ENCODE assay signal across 22 cellular contexts in the genomic region with DNA sequence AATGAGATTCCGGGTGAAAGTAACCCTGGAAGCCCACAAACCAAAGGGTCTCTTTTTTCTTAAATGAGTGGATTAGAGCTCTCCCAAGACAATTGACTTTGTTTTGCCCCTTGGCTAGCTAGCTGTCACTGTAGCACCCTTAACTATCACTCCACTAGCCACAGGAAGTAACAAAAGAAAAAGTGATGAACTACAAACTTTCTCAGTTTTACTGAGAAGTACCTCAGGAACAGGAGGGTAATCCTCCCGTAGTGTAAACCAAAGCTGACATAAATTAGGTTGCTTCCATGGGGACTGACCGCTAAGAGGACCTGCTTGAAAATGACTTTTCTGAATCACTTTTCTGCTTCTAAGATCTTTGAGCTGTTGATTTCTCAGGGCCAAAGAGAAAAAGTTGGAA.
A peak's percentile ranks its signal among the peaks of the same experiment; 100 is the strongest.
DNase-seq lines count a peak whose midpoint lies in the region; ATAC-seq, FAIRE-seq and TF ChIP-seq lines count a peak whose summit lies in the region.
"Had no signal": no experiment of that assay in that cellular context is flagged by ENCODE, and none has a peak within 500 bp of the region (broad histone marks: within the 10 kb centered on the region; RNA-seq: fewer than 3 reads in every experiment).

No MANE protein-coding gene starts in this region.

- H3K4me1 Mint-ChIP-seq in nephron progenitor cell, result peaks cover 7% of the 10 kb centered on the region
- H3K4me1 Mint-ChIP-seq: B cell had no signal

- in situ Hi-C loops in GM12878 (cut with MboI), result no loop called here

- H3K36me3 ChIP-seq in DND-41 (ENCODE audit: insufficient read depth, low read length) (no peaks in the 10 kb centered on the region), GM12878 (ENCODE audit: control insufficient read depth in 2 of 2, insufficient read depth in 2 of 2, low read length in 1 of 2) (no peaks in the 10 kb centered on the region), kidney (ENCODE audit: control insufficient read depth in 1 of 2, insufficient read depth in 2 of 2, low read length in 2 of 2) (no peaks in the 10 kb centered on the region)
- H3K36me3 ChIP-seq: BLaER1 treated with 17β-estradiol and CSF1 and Interleukin-3, amounts not matched to agents 10 nM and 100 nM had no signal

- TF ChIP-seq CTCF in DND-41 (IDR thresholded peaks at IDR 0.05; ENCODE audit: borderline replicate concordance, extremely low read depth, low read length, poor library complexity, severe bottlenecking), result no peak
- no peak for TF ChIP-seq CTCF in GM12878 (IDR thresholded peaks at IDR 0.05 in 2 of 3, conservative IDR thresholded peaks at IDR 0.05 in 1 of 3; ENCODE audit: control insufficient read depth in 2 of 3, extremely low read depth in 1 of 3, insufficient read depth in 1 of 3, low read depth in 3 of 3, low read length in 3 of 3)
- TF ChIP-seq CTCF in nephron progenitor cell (IDR thresholded peaks at IDR 0.05), result no peak
- no peak for TF ChIP-seq CTCF in kidney (IDR thresholded peaks at IDR 0.05; ENCODE audit: borderline replicate concordance, extremely low read depth, insufficient read depth)

- DNase-seq in DND-41 (no peak), GM12878 (ENCODE audit: low read depth, low spot score) (no peak), nephron progenitor cell (no peak), kidney (no peak)
- no peak for DNase-seq in central memory CD4-positive, alpha-beta T cell
- no peak for DNase-seq in activated CD4-positive, alpha-beta T cell treated with anti-CD3 and anti-CD28 coated beads, Interleukin-2, amount 50 U/mL, for 4 hours
- DNase-seq: AML-193; Caco-2; Calu3; CD4-positive, alpha-beta T cell; CD8-positive, alpha-beta T cell; DMS79 treated with DMSO at 0.1 percent for 48 hours; EL; GDM1 had no signal

- POLR2A ChIA-PET in GM12878 (lab: Charles Lee), result interaction anchor here (0.6 to 4.0 kb wide), 8 partner anchors 10 to 82 kb away, joined by 3 to 36 read pairs (median 5); no protein-coding TSS in a partner anchor

- H3K9me3 Mint-ChIP-seq in nephron progenitor cell, result no peaks in the 10 kb centered on the region
- H3K9me3 Mint-ChIP-seq: CD4-positive, alpha-beta T cell; CD8-positive, alpha-beta T cell had no signal

- H3K4me3 ChIP-seq in DND-41 (ENCODE audit: low read depth in 1 of 2, low read length in 2 of 2) (no peak overlapping the region), GM12878 (no peak overlapping the region), kidney (ENCODE audit: low read length in 2 of 2) (no peak overlapping the region)
- H3K4me3 ChIP-seq: A549; BLaER1 treated with 17β-estradiol and CSF1 and Interleukin-3, amounts not matched to agents 10 nM and 100 nM had no signal

- no peak overlapping the region for H3K4me3 Mint-ChIP-seq in nephron progenitor cell
- H3K4me3 Mint-ChIP-seq: B cell; CD4-positive, alpha-beta T cell; CD8-positive, alpha-beta T cell had no signal

- TF ChIP-seq POLR2A in GM12878 (IDR thresholded peaks at IDR 0.05; ENCODE audit: low read depth, low read length), result no peak

- no peak for TF ChIP-seq RAD21 in GM12878 (IDR thresholded peaks at IDR 0.05; ENCODE audit: insufficient read depth, low read depth, low read length)

- no TSS peak for BruUV-seq in GM12878 (replicated peaks; lab: Mats Ljungman, UMichigan)

- 27% methylated on average over 3 of the region's 3 CpGs for WGBS in GM12878 (ENCODE audit: insufficient coverage, insufficient replicate concordance, low lambda C conversion rate, missing lambda C conversion rate)

- RAD21 ChIA-PET in GM12878 (lab: Charles Lee; ENCODE audit: unreplicated experiment), result interaction anchor here (0.7 to 6.7 kb wide), 26 partner anchors 10 to 344 kb away, joined by 3 to 96 read pairs (median 9); no protein-coding TSS in a partner anchor

- TF ChIP-seq EP300 in GM12878 (IDR thresholded peaks at IDR 0.05; ENCODE audit: borderline replicate concordance in 1 of 2, control insufficient read depth in 1 of 2, low read depth in 2 of 2, low read length in 2 of 2), result no peak

- peaks cover 83% of the 10 kb centered on the region for H3K4me1 ChIP-seq in DND-41 (ENCODE audit: insufficient read depth, low read length)
- H3K4me1 ChIP-seq in GM12878 (ENCODE audit: control insufficient read depth, insufficient read depth, low read length), result no peaks in the 10 kb centered on the region
- no peaks in the 10 kb centered on the region for H3K4me1 ChIP-seq in kidney (ENCODE audit: control insufficient read depth in 1 of 2, insufficient read depth in 1 of 2, low read depth in 1 of 2, low read length in 2 of 2)
- H3K4me1 ChIP-seq: A549; BLaER1 treated with 17β-estradiol and CSF1 and Interleukin-3, amounts not matched to agents 10 nM and 100 nM; Caco-2 had no signal

- intact Hi-C loops in GM12878 (cut with micrococcal nuclease; ENCODE audit: unreplicated experiment), result loop anchor here (5.0 to 10.0 kb wide), 3 partner anchors 35 to 362 kb away; no protein-coding TSS in a partner anchor
- intact Hi-C loops in kidney (cut with DNase I), result no loop called here

- FAIRE-seq in GM12878 (lab: Jason Lieb, UNC) (no peak), kidney (lab: Jason Lieb, UNC) (no peak)
- FAIRE-seq: A549, D721Med, GM12891, GM19239 had no signal

- H4K20me1 ChIP-seq in DND-41 (ENCODE audit: insufficient read depth, low read length), result no peaks in the 10 kb centered on the region
- H4K20me1 ChIP-seq in GM12878 (ENCODE audit: control insufficient read depth, insufficient read depth), result no peaks in the 10 kb centered on the region
- H4K20me1 ChIP-seq: BLaER1 treated with 17β-estradiol and CSF1 and Interleukin-3, amounts not matched to agents 10 nM and 100 nM had no signal

- peak overlapping the region; percentile 44 for H3K27ac ChIP-seq in DND-41 (ENCODE audit: low read length)
- H3K27ac ChIP-seq in GM12878 (ENCODE audit: control insufficient read depth, insufficient read depth), result no peak overlapping the region
- no peak overlapping the region for H3K27ac ChIP-seq in kidney (ENCODE audit: low read depth in 2 of 2, low read length in 2 of 2)
- H3K27ac ChIP-seq: 22Rv1; A549; BLaER1 treated with 17β-estradiol and CSF1 and Interleukin-3, amounts not matched to agents 10 nM and 100 nM; C4-2B had no signal

- H3K36me3 Mint-ChIP-seq in nephron progenitor cell (ENCODE audit: low read depth), result no peaks in the 10 kb centered on the region
- H3K36me3 Mint-ChIP-seq: CD8-positive, alpha-beta T cell had no signal

- SMC1A ChIA-PET in GM12878 (lab: Charles Lee; ENCODE audit: uncharacterized antibody, unreplicated experiment), result interaction anchor here (0.9 to 6.8 kb wide), 33 partner anchors 10 to 689 kb away, joined by 3 to 116 read pairs (median 14); no protein-coding TSS in a partner anchor

- peaks cover under 1% of the 10 kb centered on the region for H3K27me3 Mint-ChIP-seq in nephron progenitor cell (ENCODE audit: low read depth, poor library complexity)
- H3K27me3 Mint-ChIP-seq: CD4-positive, alpha-beta T cell had no signal

- no peak overlapping the region for H2AFZ ChIP-seq in DND-41 (ENCODE audit: low read depth, low read length)
- H2AFZ ChIP-seq in GM12878 (ENCODE audit: control insufficient read depth, low read depth, low read length), result no peak overlapping the region

- ATAC-seq in DND-41 (ENCODE audit: insufficient read depth, low read depth) (peak; percentile 21; the same call in 1 of the 3 replicates), GM12878 (peak; percentile 73)
- ATAC-seq: A549; CD8-positive, alpha-beta T cell had no signal

- H3K79me2 ChIP-seq in DND-41 (ENCODE audit: insufficient read depth, low read length) (no peaks in the 10 kb centered on the region), GM12878 (ENCODE audit: control insufficient read depth, insufficient read depth, low read length) (no peaks in the 10 kb centered on the region)

- H3K9me3 ChIP-seq in DND-41 (ENCODE audit: insufficient read depth, low read length, severe bottlenecking) (no peaks in the 10 kb centered on the region), GM12878 (replicated peaks; ENCODE audit: control insufficient read depth, insufficient read depth, low read length) (no peaks in the 10 kb centered on the region), kidney (ENCODE audit: control insufficient read depth in 1 of 2, low read length in 2 of 2) (no peaks in the 10 kb centered on the region)
- H3K9me3 ChIP-seq: A549; BLaER1 treated with 17β-estradiol and CSF1 and Interleukin-3, amounts not matched to agents 10 nM and 100 nM; Caco-2 had no signal

- H3K9ac ChIP-seq in DND-41 (ENCODE audit: low read depth, low read length), result no peak overlapping the region
- no peak overlapping the region for H3K9ac ChIP-seq in GM12878 (ENCODE audit: control insufficient read depth, insufficient read depth, low read length)
- no peak overlapping the region for H3K9ac ChIP-seq in kidney (ENCODE audit: low read length in 2 of 2)
- H3K9ac ChIP-seq: BLaER1 treated with 17β-estradiol and CSF1 and Interleukin-3, amounts not matched to agents 10 nM and 100 nM had no signal

- H3K27me3 ChIP-seq in DND-41 (ENCODE audit: insufficient read depth, low read length, poor library complexity) (no peaks in the 10 kb centered on the region), GM12878 (replicated peaks in 1 of 2; ENCODE audit: control insufficient read depth in 2 of 2, insufficient read depth in 2 of 2, low read length in 1 of 2) (no peaks in the 10 kb centered on the region)
- H3K27me3 ChIP-seq: BLaER1 treated with 17β-estradiol and CSF1 and Interleukin-3, amounts not matched to agents 10 nM and 100 nM had no signal

- H3K27ac Mint-ChIP-seq in nephron progenitor cell, result peak overlapping the region; percentile 17
- H3K27ac Mint-ChIP-seq: B cell; CD4-positive, alpha-beta T cell; CD8-positive, alpha-beta T cell had no signal

- no peak overlapping the region for H3K4me2 ChIP-seq in DND-41 (ENCODE audit: insufficient read depth, low read length)
- no peak overlapping the region for H3K4me2 ChIP-seq in GM12878 (ENCODE audit: control insufficient read depth, insufficient read depth)
- H3K4me2 ChIP-seq: A549; BLaER1 treated with 17β-estradiol and CSF1 and Interleukin-3, amounts not matched to agents 10 nM and 100 nM had no signal

- CTCF ChIA-PET in GM12878 (lab: Yijun Ruan, JAX), result interaction anchor here (0.6 to 6.8 kb wide), 33 partner anchors 10 to 544 kb away, joined by 3 to 77 read pairs (median 8); no protein-coding TSS in a partner anchor

TF ChIP-seq in GM12878, 131 proteins besides CTCF, POLR2A, EP300 and RAD21 (continues in another document):
- TF ChIP-seq PML (IDR thresholded peaks at IDR 0.05; ENCODE audit: low read length), result no peak
- TF ChIP-seq BRCA1 (IDR thresholded peaks at IDR 0.05; ENCODE audit: low read depth, low read length), result no peak
- peak; percentile 34; the same call in 1 of the 2 replicates for TF ChIP-seq IKZF1 (conservative IDR thresholded peaks at IDR 0.05)
